In the genomic region with DNA sequence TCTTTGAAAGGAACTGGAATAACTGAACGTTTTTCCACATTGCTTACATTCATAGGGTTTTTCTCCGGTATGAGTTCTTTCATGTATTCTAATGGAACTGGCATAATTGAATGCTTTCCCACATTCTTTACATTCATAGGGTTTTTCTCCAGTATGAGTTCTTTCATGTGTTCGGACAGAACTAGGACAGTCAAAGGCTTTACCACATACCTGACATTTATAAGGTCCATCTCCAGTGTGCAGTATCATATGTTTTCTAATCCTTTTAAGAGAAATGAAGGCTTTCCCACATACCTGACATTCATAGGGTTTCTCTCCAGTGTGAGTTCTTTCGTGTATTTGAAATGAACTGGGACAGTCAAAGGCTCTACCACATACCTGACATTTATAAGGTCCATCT, we compare ENCODE assay signal across 26 cellular contexts. TPM values are rescaled to one million over a fixed set of nuclear protein-coding genes. Genes with fewer than 3 reads are reported as not detected.
DNase-seq lines count a peak whose midpoint lies in the region; ATAC-seq, FAIRE-seq and TF ChIP-seq lines count a peak whose summit lies in the region.
"Had no signal": no experiment of that assay in that cellular context is flagged by ENCODE, and none has a peak within 500 bp of the region (broad histone marks: within the 10 kb centered on the region; RNA-seq: fewer than 3 reads in every experiment).

No MANE protein-coding gene starts in this region.

- no peaks in the 10 kb centered on the region for H3K4me1 Mint-ChIP-seq in GM23338
- H3K4me1 Mint-ChIP-seq: activated naive CD4-positive, alpha-beta T cell treated with anti-CD3 and anti-CD28 coated beads, Interleukin-2, amount 50 U/mL, for 24 hours had no signal

- intact Hi-C loops in K562 (cut with micrococcal nuclease) = no loop called here

- peak overlapping the region; percentile 30 to 54 (median 44) for H3K4me3 ChIP-seq in BLaER1 treated with 17β-estradiol and CSF1 and Interleukin-3, amounts not matched to agents 10 nM and 100 nM
- H3K4me3 ChIP-seq in GM23338 (peak overlapping the region; percentile 34; the same call in 1 of the 2 replicates), K562 (no peak overlapping the region), muscle layer of colon (ENCODE audit: low read depth in 1 of 2, low read length in 2 of 2) (peak overlapping the region; percentile 9 to 24)
- H3K4me3 ChIP-seq: cardiac muscle cell, thyroid gland had no signal

- WGBS in K562 (ENCODE audit: insufficient coverage, low coverage, missing lambda C conversion rate) = 85% methylated on average over 4 of the region's 4 CpGs

- peaks cover 16% of the 10 kb centered on the region for H3K79me2 ChIP-seq in GM23338 (replicated peaks; ENCODE audit: insufficient read depth)
- peaks cover 10% of the 10 kb centered on the region; the same call in 1 of the 3 replicates for H3K79me2 ChIP-seq in K562 (ENCODE audit: control insufficient read depth, insufficient read depth, low read length)

- no peaks in the 10 kb centered on the region for H4K20me1 ChIP-seq in BLaER1 treated with 17β-estradiol and CSF1 and Interleukin-3, amounts not matched to agents 10 nM and 100 nM
- no peaks in the 10 kb centered on the region for H4K20me1 ChIP-seq in GM23338 (replicated peaks; ENCODE audit: insufficient read depth)
- no peaks in the 10 kb centered on the region for H4K20me1 ChIP-seq in K562 (replicated peaks; ENCODE audit: control insufficient read depth, insufficient read depth, low read length)

- H3K27me3 Mint-ChIP-seq in GM23338 (ENCODE audit: insufficient read depth, low read depth, poor library complexity) = peaks cover 26% of the 10 kb centered on the region
- H3K27me3 Mint-ChIP-seq: activated naive CD4-positive, alpha-beta T cell treated with anti-CD3 and anti-CD28 coated beads, Interleukin-2, amount 50 U/mL, for 24 hours; naive B cell had no signal

- no peak for DNase-seq in GM23338 (ENCODE audit: low spot score)
- DNase-seq in K562 (ENCODE audit: extremely low read depth in 1 of 4, low spot score in 3 of 4) = no peak
- DNase-seq in NAMALWA (ENCODE audit: low spot score) = no peak
- DNase-seq in HEK293T (ENCODE audit: extremely low spot score) = no peak
- no peak for DNase-seq in NCI-H526 (lab: John Stamatoyannopoulos, UW)
- no peak for DNase-seq in ureter (ENCODE audit: low spot score)
- DNase-seq: ACHN; anterior cingulate cortex; cortex of kidney; DMS153; kidney glomerular epithelial cell; naive B cell; NCI-H1105 treated with DMSO at 0.1 percent for 48 hours; NCI-H2081; nucleus accumbens; SHP77; stimulated activated CD4-positive, alpha-beta T cell treated with anti-CD3 and anti-CD28 coated beads, Interleukin-4, amount 100 ng/mL, for 24 hours; stimulated activated naive CD4-positive, alpha-beta T cell treated with Interleukin-2 at 50 U/mL for 16 hours; T1000; thyroid gland had no signal

- no peak overlapping the region for H3K4me3 Mint-ChIP-seq in GM23338
- H3K4me3 Mint-ChIP-seq: activated naive CD4-positive, alpha-beta T cell treated with anti-CD3 and anti-CD28 coated beads, Interleukin-2, amount 50 U/mL, for 24 hours had no signal

- H3K9ac ChIP-seq in BLaER1 treated with 17β-estradiol and CSF1 and Interleukin-3, amounts not matched to agents 10 nM and 100 nM = no peak overlapping the region
- H3K9ac ChIP-seq in K562 (ENCODE audit: insufficient read depth in 1 of 2, low read depth in 2 of 2, low read length in 2 of 2) (no peak overlapping the region), muscle layer of colon (ENCODE audit: low read length) (no peak overlapping the region)

- no peak for ATAC-seq in GM23338
- no peak for ATAC-seq in K562

- POLR2A ChIA-PET in K562 (lab: Yijun Ruan, JAX) = no interaction called here
- POLR2A ChIA-PET in HEK293T (lab: Yijun Ruan, JAX) = no interaction called here

- CTCF ChIA-PET in K562 (lab: Yijun Ruan, JAX; ENCODE audit: low intra/inter-chr PET ratio) = interaction anchor here (0.7 kb wide), 1 partner anchor 196 kb away, joined by 3 read pairs; no protein-coding TSS in a partner anchor
- CTCF ChIA-PET in HEK293T (lab: Yijun Ruan, JAX) = no interaction called here

- H2AFZ ChIP-seq in GM23338 = no peak overlapping the region
- H2AFZ ChIP-seq in K562 (ENCODE audit: low read depth, low read length) = no peak overlapping the region

- H3K4me2 ChIP-seq in BLaER1 treated with 17β-estradiol and CSF1 and Interleukin-3, amounts not matched to agents 10 nM and 100 nM = no peak overlapping the region
- H3K4me2 ChIP-seq in GM23338 = no peak overlapping the region
- no peak overlapping the region for H3K4me2 ChIP-seq in K562 (ENCODE audit: insufficient read depth, low read length)

- in situ Hi-C loops in K562 (cut with MboI) = no loop called here

- peaks cover 7% of the 10 kb centered on the region; the same call in 1 of the 2 replicates for H3F3A ChIP-seq in GM23338 (replicated peaks; ENCODE audit: low read depth)

- peaks cover 99% of the 10 kb centered on the region for H3K36me3 Mint-ChIP-seq in GM23338 (ENCODE audit: low read depth)

- H3K9me2 ChIP-seq in GM23338 (ENCODE audit: insufficient read depth) = no peaks in the 10 kb centered on the region

- H3K9me1 ChIP-seq in K562 (ENCODE audit: control insufficient read depth, insufficient read depth, low read length) = no peaks in the 10 kb centered on the region

- TF ChIP-seq CTCF in GM23338 (conservative IDR thresholded peaks at IDR 0.05; ENCODE audit: low read depth in 2 of 2) = no peak
- no peak for TF ChIP-seq CTCF in K562 (IDR thresholded peaks at IDR 0.05 in 2 of 3, conservative IDR thresholded peaks at IDR 0.05 in 1 of 3; ENCODE audit: insufficient read depth in 2 of 3, low read depth in 1 of 3, low read length in 3 of 3)

- no peak overlapping the region for H3K27ac ChIP-seq in BLaER1 treated with 17β-estradiol and CSF1 and Interleukin-3, amounts not matched to agents 10 nM and 100 nM
- H3K27ac ChIP-seq in GM23338 (ENCODE audit: low read depth) (no peak overlapping the region), K562 (ENCODE audit: extremely low read depth, low read depth, low read length) (no peak overlapping the region), muscle layer of colon (ENCODE audit: low read depth, low read length) (no peak overlapping the region)
- H3K27ac ChIP-seq: C4-2B, cardiac muscle cell, HL-60, thyroid gland had no signal

- no TSS peak for BruUV-seq in K562 (replicated peaks; lab: Mats Ljungman, UMichigan)

- H3K4me1 ChIP-seq in BLaER1 treated with 17β-estradiol and CSF1 and Interleukin-3, amounts not matched to agents 10 nM and 100 nM = no peaks in the 10 kb centered on the region
- no peaks in the 10 kb centered on the region for H3K4me1 ChIP-seq in GM23338 (ENCODE audit: insufficient read depth)
- no peaks in the 10 kb centered on the region for H3K4me1 ChIP-seq in K562 (replicated peaks in 1 of 2; ENCODE audit: control insufficient read depth in 2 of 2, insufficient read depth in 2 of 2, low read length in 2 of 2)
- H3K4me1 ChIP-seq in muscle layer of colon (ENCODE audit: insufficient read depth, low read length) = no peaks in the 10 kb centered on the region
- H3K4me1 ChIP-seq: thyroid gland had no signal

- peaks cover 100% of the 10 kb centered on the region for H3K9me3 Mint-ChIP-seq in GM23338
- H3K9me3 Mint-ChIP-seq: activated naive CD4-positive, alpha-beta T cell treated with anti-CD3 and anti-CD28 coated beads, Interleukin-2, amount 50 U/mL, for 24 hours had no signal

- peaks cover 0 to 8% (median 0%) of the 10 kb centered on the region in 11 experiments; a peak in 2 of 22 replicates for H3K27me3 ChIP-seq in BLaER1 treated with 17β-estradiol and CSF1 and Interleukin-3, amounts not matched to agents 10 nM and 100 nM
- H3K27me3 ChIP-seq in GM23338 (ENCODE audit: insufficient read depth) (peaks cover 5% of the 10 kb centered on the region; the same call in 1 of the 2 replicates), K562 (ENCODE audit: control insufficient read depth in 2 of 2, insufficient read depth in 2 of 2, low read length in 2 of 2) (no peaks in the 10 kb centered on the region), muscle layer of colon (ENCODE audit: control insufficient read depth in 1 of 2, insufficient read depth in 2 of 2, low read length in 2 of 2) (no peaks in the 10 kb centered on the region)
- H3K27me3 ChIP-seq: cardiac muscle cell, thyroid gland had no signal

- TF ChIP-seq EP300 in K562 (IDR thresholded peaks at IDR 0.05; ENCODE audit: low read length) = no peak

- no peak for TF ChIP-seq POLR2A in K562 (conservative IDR thresholded peaks at IDR 0.05)

- no peak for TF ChIP-seq RAD21 in K562 (CRISPR knock-in tag; conservative IDR thresholded peaks at IDR 0.05 in 1 of 2, IDR thresholded peaks at IDR 0.05 in 1 of 2)

- peaks cover 98 to 100% (median 100%) of the 10 kb centered on the region in 11 experiments for H3K36me3 ChIP-seq in BLaER1 treated with 17β-estradiol and CSF1 and Interleukin-3, amounts not matched to agents 10 nM and 100 nM
- H3K36me3 ChIP-seq in GM23338 (ENCODE audit: insufficient read depth) (peaks cover 71% of the 10 kb centered on the region), K562 (ENCODE audit: control insufficient read depth, insufficient read depth, low read length) (peaks cover 52% of the 10 kb centered on the region), muscle layer of colon (ENCODE audit: insufficient read depth, low read length) (peaks cover 59% of the 10 kb centered on the region)

- peaks cover 100% of the 10 kb centered on the region in 11 experiments for H3K9me3 ChIP-seq in BLaER1 treated with 17β-estradiol and CSF1 and Interleukin-3, amounts not matched to agents 10 nM and 100 nM (replicated peaks in 1 of 11)
- H3K9me3 ChIP-seq in K562 (replicated peaks; ENCODE audit: control insufficient read depth, insufficient read depth, low read depth, low read length) (peaks cover 72% of the 10 kb centered on the region), muscle layer of colon (ENCODE audit: low read length) (peaks cover 54% of the 10 kb centered on the region)

- no peak for FAIRE-seq in K562 (lab: Jason Lieb, UNC)

- no peak overlapping the region for H3K27ac Mint-ChIP-seq in GM23338
- H3K27ac Mint-ChIP-seq: activated naive CD4-positive, alpha-beta T cell treated with anti-CD3 and anti-CD28 coated beads, Interleukin-2, amount 50 U/mL, for 24 hours; naive B cell had no signal

RNA-seq across cellular contexts. Expression of gene ZNF564, which starts 24.7 kb away (rescaled TPM):
- 8.6 and 8.9 TPM in 2 replicates for total RNA-seq in GM23338 (2014; rRNA removed; shearing (Covaris generic))
- polyA plus RNA-seq in GM23338 (2016; fragmentation: Nextera tagmentation; extraction: Ambion mirVana) = 5.8 and 7.1 TPM in 2 replicates
- 33.3 and 61.8 TPM in 2 replicates for total RNA-seq in K562 (2011; cell fraction: chromatin; rRNA removed; ENCODE audit: low replicate concordance)
- 28.2 and 30.7 TPM in 2 replicates for total RNA-seq in K562 (2011; cell fraction: nucleolus; rRNA removed)
- 39.2 and 48.5 TPM in 2 replicates for total RNA-seq in K562 (2011; cell fraction: nucleoplasm; rRNA removed)
- 5.2 and 6.7 TPM in 2 replicates for total RNA-seq in K562 (2014; rRNA removed)
- total RNA-seq in K562 (2014; rRNA removed; fragmentation: Illumina TruSeq; extraction: Trizol) = 7.0 and 10.8 TPM in 2 replicates
- 6.1 and 6.4 TPM in 2 replicates for total RNA-seq in K562 (2015; rRNA removed; fragmentation: Illumina TruSeq; extraction: Trizol)
- 6.0 and 8.1 TPM in 2 replicates for total RNA-seq in K562 (2021)
- 4.5 and 5.4 TPM in 2 replicates for polyA plus RNA-seq in K562 (2011; rRNA removed)
- polyA plus RNA-seq in K562 (2011; cell fraction: cytosol; rRNA removed) = 0.78 and 1.9 TPM in 2 replicates
- 5.6 and 6.1 TPM in 2 replicates for polyA plus RNA-seq in K562 (2011; cell fraction: nucleus; rRNA removed)
- 3.7 and 4.5 TPM in 2 replicates for polyA plus RNA-seq in K562 (2012)
- polyA plus RNA-seq in K562 (2014; fragmentation: Illumina TruSeq; extraction: Trizol) = 5.1 TPM in 2 replicates
- polyA plus RNA-seq in K562 (2014; fragmentation: Nextera tagmentation; extraction: Ambion mirVana) = 1 to 10 TPM; 1.4 to 2.1 TPM
- 4.0 and 5.6 TPM in 2 replicates for polyA plus RNA-seq in K562 (2014; rRNA removed)
- polyA minus RNA-seq in K562 (2011; rRNA and poly(A)+ RNA removed) = 13.8 and 21.2 TPM in 2 replicates
- polyA minus RNA-seq in K562 (2011; cell fraction: cytosol; rRNA and poly(A)+ RNA removed) = 2.4 and 5.1 TPM in 2 replicates
- polyA minus RNA-seq in K562 (2011; cell fraction: nucleus; rRNA and poly(A)+ RNA removed) = 9.7 and 17.8 TPM in 2 replicates
- 31.1 TPM for total RNA-seq in ureter

RNA-seq across cellular contexts. Expression of gene ZNF709, which starts 41.9 kb away (rescaled TPM):
- 1.8 and 2.7 TPM in 2 replicates for total RNA-seq in GM23338 (2014; rRNA removed; shearing (Covaris generic))
- 0.82 and 0.94 TPM in 2 replicates for polyA plus RNA-seq in GM23338 (2016; fragmentation: Nextera tagmentation; extraction: Ambion mirVana)
- total RNA-seq in K562 (2011; cell fraction: chromatin; rRNA removed; ENCODE audit: low replicate concordance) = 0.81 TPM in 1 of 2 replicates, not detected in the other
- total RNA-seq in K562 (2011; cell fraction: nucleolus; rRNA removed) = not detected in 2 replicates
- total RNA-seq in K562 (2011; cell fraction: nucleoplasm; rRNA removed) = 0.84 and 0.95 TPM in 2 replicates
- 0.12 and 0.18 TPM in 2 replicates for total RNA-seq in K562 (2014; rRNA removed)
- total RNA-seq in K562 (2014; rRNA removed; fragmentation: Illumina TruSeq; extraction: Trizol) = 0.48 and 0.69 TPM in 2 replicates
- total RNA-seq in K562 (2015; rRNA removed; fragmentation: Illumina TruSeq; extraction: Trizol) = 0.58 and 0.64 TPM in 2 replicates
- total RNA-seq in K562 (2021) = 0.27 and 0.63 TPM in 2 replicates
- polyA plus RNA-seq in K562 (2011; rRNA removed) = 0.36 and 0.69 TPM in 2 replicates
- polyA plus RNA-seq in K562 (2011; cell fraction: cytosol; rRNA removed) = 0.18 and 0.63 TPM in 2 replicates
- 0.20 and 0.41 TPM in 2 replicates for polyA plus RNA-seq in K562 (2011; cell fraction: nucleus; rRNA removed)
- 0.14 and 0.22 TPM in 2 replicates for polyA plus RNA-seq in K562 (2012)
- polyA plus RNA-seq in K562 (2014; fragmentation: Illumina TruSeq; extraction: Trizol) = 0.11 and 0.13 TPM in 2 replicates
- under 1 TPM; 0.13 to 0.15 TPM for polyA plus RNA-seq in K562 (2014; fragmentation: Nextera tagmentation; extraction: Ambion mirVana)
- 0.07 and 0.22 TPM in 2 replicates for polyA plus RNA-seq in K562 (2014; rRNA removed)
- 1.1 and 1.6 TPM in 2 replicates for polyA minus RNA-seq in K562 (2011; rRNA and poly(A)+ RNA removed)
- polyA minus RNA-seq in K562 (2011; cell fraction: cytosol; rRNA and poly(A)+ RNA removed) = not detected in 2 replicates
- 0.27 and 0.67 TPM in 2 replicates for polyA minus RNA-seq in K562 (2011; cell fraction: nucleus; rRNA and poly(A)+ RNA removed)
- 3.9 TPM for total RNA-seq in ureter
